Comparison of ENCODE assay signal across 1 cellular context in the genomic region with DNA sequence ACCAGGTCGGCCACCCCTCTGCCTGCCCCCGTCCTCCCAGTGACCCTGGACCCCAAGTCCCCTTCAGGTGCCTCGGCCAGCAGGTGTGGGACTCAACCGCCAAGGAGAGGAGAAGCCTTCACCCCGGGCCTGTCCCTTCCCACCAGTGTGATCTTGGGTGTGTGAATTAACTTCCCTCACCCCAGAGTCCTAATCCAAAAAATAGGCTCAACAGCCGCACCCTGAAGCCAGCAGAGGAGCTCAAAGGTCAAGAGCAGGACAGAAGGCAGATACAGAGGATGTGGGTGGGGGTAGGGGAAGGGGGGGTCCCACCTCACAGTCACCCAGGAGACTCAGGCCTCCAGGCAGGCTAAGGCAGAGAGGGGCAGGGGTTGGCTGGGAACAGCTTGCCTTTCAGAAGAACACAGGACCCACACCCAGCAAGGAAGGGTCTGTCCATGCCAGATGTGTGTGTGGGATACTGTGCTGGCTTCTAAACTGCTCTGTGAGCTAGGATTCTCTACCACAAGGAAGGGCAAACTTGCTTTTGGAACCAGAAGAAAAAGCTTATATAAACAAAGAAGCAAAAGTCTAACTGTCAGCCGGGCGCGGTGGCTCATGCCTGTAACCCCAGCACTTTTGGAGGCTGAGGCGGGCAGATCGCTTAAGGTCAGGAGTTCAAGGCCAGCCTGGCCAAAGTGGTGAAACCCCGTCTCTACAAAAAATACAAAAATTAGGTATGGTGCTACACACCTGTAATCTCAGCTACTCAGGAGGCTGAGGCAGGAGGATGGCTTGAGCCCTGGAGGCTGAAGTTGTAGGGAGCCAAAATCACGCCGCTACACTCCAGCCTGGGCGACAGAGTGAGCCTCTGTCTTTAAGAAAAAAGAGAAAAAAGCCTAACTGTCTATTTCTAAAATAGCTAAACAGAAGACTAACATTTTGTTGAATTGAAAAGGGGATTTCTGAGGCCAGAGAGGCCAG.
TF ChIP-seq lines count a peak whose summit lies in the region.

No MANE protein-coding gene starts in this region.

TF ChIP-seq in A549, 52 proteins besides CTCF, POLR2A, EP300 and RAD21 (continued from another document):
- TF ChIP-seq USF2 (IDR thresholded peaks at IDR 0.05), result no peak
- no peak for TF ChIP-seq HOXB13 (CRISPR knock-in tag; IDR thresholded peaks at IDR 0.05; ENCODE audit: low read depth)
- no peak for TF ChIP-seq FOSL2 (IDR thresholded peaks at IDR 0.05)
- TF ChIP-seq FOSL2 (CRISPR knock-in tag; IDR thresholded peaks at IDR 0.05), result no peak
- no peak for TF ChIP-seq CHD2 (IDR thresholded peaks at IDR 0.05; ENCODE audit: low read length, partially characterized antibody)
- TF ChIP-seq HOXB5 (CRISPR knock-in tag; IDR thresholded peaks at IDR 0.05), result no peak
- no peak for TF ChIP-seq CEBPB (IDR thresholded peaks at IDR 0.05)
- no peak for TF ChIP-seq ZC3H11A (IDR thresholded peaks at IDR 0.05)
- no peak for TF ChIP-seq FOSB (CRISPR knock-in tag; IDR thresholded peaks at IDR 0.05)
- TF ChIP-seq, protein P1, sequence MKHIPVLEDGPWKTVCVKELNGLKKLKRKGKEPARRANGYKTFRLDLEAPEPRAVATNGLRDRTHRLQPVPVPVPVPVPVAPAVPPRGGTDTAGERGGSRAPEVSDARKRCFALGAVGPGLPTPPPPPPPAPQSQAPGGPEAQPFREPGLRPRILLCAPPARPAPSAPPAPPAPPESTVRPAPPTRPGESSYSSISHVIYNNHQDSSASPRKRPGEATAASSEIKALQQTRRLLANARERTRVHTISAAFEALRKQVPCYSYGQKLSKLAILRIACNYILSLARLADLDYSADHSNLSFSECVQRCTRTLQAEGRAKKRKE (CRISPR knock-in tag; IDR thresholded peaks at IDR 0.05; ENCODE audit: low read depth), result no peak
- TF ChIP-seq EHF (CRISPR knock-in tag; IDR thresholded peaks at IDR 0.05), result no peak
- no peak for TF ChIP-seq NPAS2 (CRISPR knock-in tag; IDR thresholded peaks at IDR 0.05; ENCODE audit: borderline replicate concordance)
- TF ChIP-seq POLR2AphosphoS2 (conservative IDR thresholded peaks at IDR 0.05; ENCODE audit: low read length), result no peak
- TF ChIP-seq MAX (IDR thresholded peaks at IDR 0.05), result no peak
- no peak for TF ChIP-seq TFCP2L1 (CRISPR knock-in tag; IDR thresholded peaks at IDR 0.05)
- no peak for TF ChIP-seq BCL3 (IDR thresholded peaks at IDR 0.05)
- no peak for TF ChIP-seq HMGXB4 (CRISPR knock-in tag; IDR thresholded peaks at IDR 0.05; ENCODE audit: borderline replicate concordance)
- no peak for TF ChIP-seq TP53 (CRISPR knock-in tag; IDR thresholded peaks at IDR 0.05)
- no peak for TF ChIP-seq ZNF302 (CRISPR knock-in tag; IDR thresholded peaks at IDR 0.05)
TF ChIP-seq in A549: peak in this region for 0.
